Comparison of ENCODE assay signal across 11 cellular contexts in the genomic region with DNA sequence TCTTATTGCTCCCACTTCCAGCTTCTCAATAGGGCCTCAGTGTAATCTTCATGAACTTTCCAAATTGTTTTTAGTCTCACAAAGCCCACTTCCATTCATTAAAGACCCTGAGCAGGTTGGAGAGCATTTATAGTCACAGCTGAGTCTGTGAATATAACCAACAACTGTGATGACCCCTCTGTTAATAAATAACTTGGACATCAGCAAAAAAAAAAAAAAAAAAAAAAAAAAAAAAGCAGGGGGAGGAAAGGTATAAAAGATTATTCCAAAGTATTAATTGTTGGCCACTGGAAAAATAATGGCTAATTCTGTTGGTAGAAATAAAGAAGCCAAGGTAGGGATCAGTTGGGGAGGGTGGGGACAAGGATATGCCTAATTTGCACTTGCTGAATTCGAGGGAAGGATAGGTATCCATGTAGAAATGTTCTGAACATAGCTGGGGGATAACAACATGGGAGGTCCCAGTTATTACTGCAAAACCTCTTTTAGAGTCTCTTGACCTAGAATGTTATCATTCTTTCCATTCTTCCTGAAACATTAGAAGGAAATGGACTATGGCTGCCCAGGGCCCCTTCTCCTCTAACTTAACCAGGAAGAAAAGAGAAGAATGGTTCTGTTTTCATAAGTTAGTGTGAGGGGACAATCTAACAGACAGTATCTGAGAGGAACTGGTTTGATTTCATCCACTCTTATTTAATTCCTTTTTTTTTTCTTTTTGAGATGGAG.
"Had no signal": no experiment of that assay in that cellular context is flagged by ENCODE, and none has a peak within 500 bp of the region (broad histone marks: within the 10 kb centered on the region; RNA-seq: fewer than 3 reads in every experiment).

No MANE protein-coding gene starts in this region.

- H3K27ac Mint-ChIP-seq: activated CD4-positive, alpha-beta memory T cell treated with anti-CD3 and anti-CD28 coated beads for 36 hours; activated naive CD8-positive, alpha-beta T cell; activated T-helper 2 cell treated with anti-CD3 and anti-CD28 coated beads, Interferon-gamma antibody, Interleukin-2, Interleukin-4, amounts not matched to agents 10 μg/mL and 5 μg/mL and 100 μg/mL, durations not matched to agents 14 hours and 24 hours and 36 hours; T-helper 2 cell treated with Interferon-gamma antibody and Interleukin-4, amounts not matched to agents 5 μg/mL and 100 μg/mL, for 36 hours had no signal

- H3K27me3 Mint-ChIP-seq: activated CD4-positive, alpha-beta memory T cell treated with anti-CD3 and anti-CD28 coated beads for 36 hours; activated naive CD8-positive, alpha-beta T cell had no signal

- DNase-seq: activated CD8-positive, alpha-beta memory T cell treated with anti-CD3 and anti-CD28 coated beads, Interleukin-2, amount 50 U/mL, for 4 hours; foreskin melanocyte; heart left ventricle; left lung; ovary; transverse colon had no signal

- H3K36me3 Mint-ChIP-seq: activated naive CD8-positive, alpha-beta T cell had no signal

- H3K4me3 Mint-ChIP-seq: activated CD4-positive, alpha-beta memory T cell treated with anti-CD3 and anti-CD28 coated beads for 36 hours; activated naive CD8-positive, alpha-beta T cell; neural crest cell; T-helper 2 cell treated with Interferon-gamma antibody and Interleukin-4, amounts not matched to agents 5 μg/mL and 100 μg/mL, for 36 hours had no signal

- ATAC-seq: left lung had no signal

- H3K9me3 Mint-ChIP-seq: neural crest cell had no signal
